Comparison of ENCODE assay signal across 8 cellular contexts in genomic region chr2:196131384-196131861, GRCh38. TPM values are rescaled to one million over a fixed set of nuclear protein-coding genes. Genes with fewer than 3 reads are reported as not detected.
DNase-seq lines count a peak whose midpoint lies in the region; ATAC-seq and TF ChIP-seq lines count a peak whose summit lies in the region.

No MANE protein-coding gene starts in this region.

- H3K36me3 ChIP-seq in transverse colon, result peaks cover 0 to 16% (median under 1%) of the 10 kb centered on the region in 4 donors

- H3K9me3 ChIP-seq in transverse colon, result peaks cover 34 to 48% of the 10 kb centered on the region in 2 donors

- intact Hi-C loops in transverse colon (cut with DNase I; ENCODE audit: low total_unique reads), result no loop called here

- no peak overlapping the region for H3K4me3 Mint-ChIP-seq in activated naive CD8-positive, alpha-beta T cell treated with anti-CD3 and anti-CD28 coated beads, Interleukin-2, amount 50 U/mL, for 24 hours

- WGBS in transverse colon (ENCODE audit: low coverage in 1 of 2), 2 donors, result 73 to 84% methylated on average over 5 to 6 of the region's 6 CpGs

- no peak overlapping the region for H3K4me3 ChIP-seq in transverse colon

- POLR2A ChIA-PET in HEK293T (lab: Yijun Ruan, JAX), result no interaction called here

- TF ChIP-seq POLR2A in transverse colon (IDR thresholded peaks at IDR 0.05), result no peak

- no peak overlapping the region for H3K27ac ChIP-seq in transverse colon

- peaks cover 13% of the 10 kb centered on the region for H3K4me1 Mint-ChIP-seq in activated naive CD8-positive, alpha-beta T cell treated with anti-CD3 and anti-CD28 coated beads, Interleukin-2, amount 50 U/mL, for 24 hours

- no peak for TF ChIP-seq EP300 in transverse colon (IDR thresholded peaks at IDR 0.05; ENCODE audit: low read depth)

- H3K4me1 ChIP-seq in transverse colon, result no peaks in the 10 kb centered on the region

- CTCF ChIA-PET in HEK293T (lab: Yijun Ruan, JAX), result interaction anchor here (1.4 to 1.5 kb wide), 2 partner anchors 205 to 322 kb away, joined by 5 to 7 read pairs; no protein-coding TSS in a partner anchor

- ATAC-seq in activated naive CD8-positive, alpha-beta T cell treated with anti-CD3 and anti-CD28 coated beads, Interleukin-2, amount 50 U/mL, for 24 hours, result peak; percentile 67
- no peak for ATAC-seq in HG02884 (IDR thresholded peaks at IDR 0.05; ENCODE audit: unreplicated experiment)

- H3K36me3 Mint-ChIP-seq in activated naive CD8-positive, alpha-beta T cell treated with anti-CD3 and anti-CD28 coated beads, Interleukin-2, amount 50 U/mL, for 24 hours (ENCODE audit: low read depth), result peaks cover 71% of the 10 kb centered on the region

- H3K9me3 Mint-ChIP-seq in activated naive CD8-positive, alpha-beta T cell treated with anti-CD3 and anti-CD28 coated beads, Interleukin-2, amount 50 U/mL, for 24 hours, result peaks cover 63% of the 10 kb centered on the region

- H3K27me3 ChIP-seq in transverse colon, result no peaks in the 10 kb centered on the region

- H3K27ac Mint-ChIP-seq in activated naive CD8-positive, alpha-beta T cell treated with anti-CD3 and anti-CD28 coated beads, Interleukin-2, amount 50 U/mL, for 24 hours, result peak overlapping the region; percentile 7

- TF ChIP-seq CTCF in transverse colon (IDR thresholded peaks at IDR 0.05), result peak; percentile 19 to 53 (median 44)

- in situ Hi-C loops in transverse colon (cut with MboI; ENCODE audit: low pct_ligation_motif_present in 1 of 4, low pct_unique_long_range_greater_than_20kb in 1 of 4, low sequenced_read_pairs in 3 of 4), result no loop called here

- H3K27me3 Mint-ChIP-seq in activated naive CD8-positive, alpha-beta T cell treated with anti-CD3 and anti-CD28 coated beads, Interleukin-2, amount 50 U/mL, for 24 hours, result no peaks in the 10 kb centered on the region

- DNase-seq in D341Med (ENCODE audit: low spot score) (peak; percentile 17), HEK293T (ENCODE audit: extremely low spot score) (peak; percentile 62), T follicular helper cell (ENCODE audit: low read depth) (peak; percentile 31), lung microvascular endothelial cell (ENCODE audit: low read depth in 2 of 2) (peak; percentile 16 to 61), transverse colon (peak; percentile 57), DMS153 (lab: John Stamatoyannopoulos, UW) (no peak)
- peak; percentile 73 for DNase-seq in activated naive CD8-positive, alpha-beta T cell treated with anti-CD3 and anti-CD28 coated beads, Interleukin-2, amount 50 U/mL, for 24 hours

TF ChIP-seq in HEK293T, 16 proteins besides CTCF, POLR2A, EP300 and RAD21:
- no peak for TF ChIP-seq FOXM1 (IDR thresholded peaks at IDR 0.05; ENCODE audit: borderline replicate concordance)
- TF ChIP-seq LEF1 (IDR thresholded peaks at IDR 0.05; ENCODE audit: borderline replicate concordance), result no peak
- no peak for TF ChIP-seq TARDBP (IDR thresholded peaks at IDR 0.05)
- no peak for TF ChIP-seq SP1 (IDR thresholded peaks at IDR 0.05)
- no peak for TF ChIP-seq PKNOX1 (IDR thresholded peaks at IDR 0.05)
- no peak for TF ChIP-seq ELF4 (IDR thresholded peaks at IDR 0.05)
- TF ChIP-seq L3MBTL2 (conservative IDR thresholded peaks at IDR 0.05), result no peak; the same call in 1 of the 2 replicates
- no peak for TF ChIP-seq NFRKB (IDR thresholded peaks at IDR 0.05)
- no peak for TF ChIP-seq SUZ12 (IDR thresholded peaks at IDR 0.05)
- no peak for TF ChIP-seq ZNF384 (IDR thresholded peaks at IDR 0.05)

RNA-seq across cellular contexts. Expression of gene STK17B, which starts 40.0 kb away (rescaled TPM):
- 7.2 and 7.9 TPM in 2 replicates for total RNA-seq in lung microvascular endothelial cell
- total RNA-seq in transverse colon, result 10 to 100 TPM; 16.7 to 80.3 (median 67.3) TPM
